Comparison of ENCODE assay signal across 21 cellular contexts in genomic region chr14:28709571-28710305, GRCh38.
"Had no signal": no experiment of that assay in that cellular context is flagged by ENCODE, and none has a peak within 500 bp of the region (broad histone marks: within the 10 kb centered on the region; RNA-seq: fewer than 3 reads in every experiment).

No MANE protein-coding gene starts in this region.

- ATAC-seq: activated T-cell treated with anti-CD3 and anti-CD28 coated beads, Interleukin-2, amount 50 U/mL, for 4 hours; gastrocnemius medialis; left colon; lower lobe of right lung; naive thymus-derived CD8-positive, alpha-beta T cell had no signal

- H3K27ac ChIP-seq: adrenal gland, ascending aorta, coronary artery, esophagus squamous epithelium, gastrocnemius medialis, lower lobe of right lung, thoracic aorta had no signal

- H3K4me3 ChIP-seq: adrenal gland, ascending aorta, coronary artery, esophagus squamous epithelium, gastrocnemius medialis, lower lobe of right lung, thoracic aorta had no signal

- DNase-seq: activated CD4-positive, alpha-beta T cell treated with anti-CD3 and anti-CD28 coated beads for 4 hours; activated CD4-positive, alpha-beta T cell treated with anti-CD3 and anti-CD28 coated beads, Interleukin-2, amount 50 U/mL, for 48 hours; activated CD4-positive, CD25-positive, alpha-beta regulatory T cell; activated CD8-positive, alpha-beta memory T cell treated with anti-CD3 and anti-CD28 coated beads, Interleukin-2, amount 50 U/mL, for 48 hours; activated naive CD4-positive, alpha-beta T cell; activated T-cell treated with anti-CD3 and anti-CD28 coated beads, Interleukin-2, amount 50 U/mL, for 4 hours; adrenal gland; cerebellar nuclear complex; esophagus squamous epithelium; gastrocnemius medialis; head of caudate nucleus; hypothalamus; left colon; lower lobe of right lung; naive thymus-derived CD8-positive, alpha-beta T cell; stimulated activated CD4-positive, alpha-beta T cell treated with anti-CD3 and anti-CD28 coated beads, Interleukin-4, amount 100 ng/mL, for 24 hours; stimulated activated naive CD4-positive, alpha-beta T cell treated with Interleukin-2 at 50 U/mL for 16 hours; T1000 had no signal
